Comparison of ENCODE assay signal across 14 cellular contexts in the genomic region with DNA sequence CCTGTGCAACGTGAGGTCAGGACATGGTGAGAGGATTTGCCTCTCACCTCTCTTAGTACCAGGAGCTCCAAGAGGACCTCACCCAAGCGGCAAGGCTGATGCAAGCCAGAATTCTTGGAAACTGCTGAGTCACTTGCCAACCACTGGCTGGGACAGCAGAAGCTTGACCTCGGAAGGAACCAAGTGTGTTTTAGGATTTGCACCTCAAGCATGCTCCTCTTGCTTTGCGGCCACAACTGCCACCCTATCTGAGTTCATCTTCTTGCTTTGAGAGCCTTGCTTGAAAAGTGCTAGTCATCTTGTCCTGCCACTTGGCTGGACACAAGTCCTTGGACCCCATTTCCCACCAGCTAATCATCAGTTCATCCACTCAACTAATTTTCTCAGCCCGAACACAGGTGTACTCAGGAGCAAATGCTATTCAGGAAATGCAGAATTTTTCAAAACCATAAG.
DNase-seq lines count a peak whose midpoint lies in the region; ATAC-seq and TF ChIP-seq lines count a peak whose summit lies in the region.
"Had no signal": no experiment of that assay in that cellular context is flagged by ENCODE, and none has a peak within 500 bp of the region (broad histone marks: within the 10 kb centered on the region; RNA-seq: fewer than 3 reads in every experiment).

No MANE protein-coding gene starts in this region.

- no peak overlapping the region for H3K9ac ChIP-seq in endodermal cell (ENCODE audit: extremely low read depth, low read length, poor library complexity, severe bottlenecking)

- H3K9me3 ChIP-seq in endodermal cell (ENCODE audit: control insufficient read depth, low read length) = no peaks in the 10 kb centered on the region
- H3K9me3 ChIP-seq: body of pancreas, thoracic aorta had no signal

- H3K4me3 ChIP-seq in endodermal cell (ENCODE audit: low read length) = no peak overlapping the region
- H3K4me3 ChIP-seq: body of pancreas, thoracic aorta had no signal

- H3K27me3 Mint-ChIP-seq in endodermal cell (ENCODE audit: insufficient read depth) = no peaks in the 10 kb centered on the region

- no peak for TF ChIP-seq CTCF in endodermal cell (conservative IDR thresholded peaks at IDR 0.05)

- no peak for ATAC-seq in GM18520 (IDR thresholded peaks at IDR 0.05; ENCODE audit: unreplicated experiment)
- ATAC-seq: body of pancreas, right cardiac atrium had no signal

- no peak overlapping the region for H3K27ac ChIP-seq in endodermal cell (ENCODE audit: low read depth, low read length)
- H3K27ac ChIP-seq: 22Rv1, body of pancreas, RWPE1, thoracic aorta had no signal

- DNase-seq in DMS 273 (lab: John Stamatoyannopoulos, UW; ENCODE audit: unreplicated experiment) (peak; percentile 16), DMS 273 treated with DMSO at 0.1 percent for 48 hours (lab: John Stamatoyannopoulos, UW) (no peak), NCI-H460 (ENCODE audit: extremely low read depth, low read depth) (peak; percentile 78), endodermal cell (peak; percentile 56), renal cortical epithelial cell (ENCODE audit: low read depth) (peak; percentile 75), NCI-H2029 (lab: John Stamatoyannopoulos, UW) (no peak)
- no peak for DNase-seq in activated CD8-positive, alpha-beta memory T cell treated with anti-CD3 and anti-CD28 coated beads, Interleukin-2, amount 50 U/mL, for 4 hours
- DNase-seq: activated T-cell treated with anti-CD3 and anti-CD28 coated beads, Interleukin-2, amount 50 U/mL, for 1 hour; right cardiac atrium had no signal

- no peaks in the 10 kb centered on the region for H3K9me3 Mint-ChIP-seq in endodermal cell

- no peaks in the 10 kb centered on the region for H3K36me3 Mint-ChIP-seq in endodermal cell (ENCODE audit: low read depth)

- H3K4me1 ChIP-seq in endodermal cell (ENCODE audit: control insufficient read depth, insufficient read depth, low read length) = no peaks in the 10 kb centered on the region
- H3K4me1 ChIP-seq: body of pancreas had no signal

- H3K4me3 Mint-ChIP-seq in endodermal cell = no peak overlapping the region

- peak overlapping the region; percentile 62 for H3K27ac Mint-ChIP-seq in endodermal cell

- H3K4me1 Mint-ChIP-seq in endodermal cell = peaks cover 4% of the 10 kb centered on the region

- no peaks in the 10 kb centered on the region for H3K27me3 ChIP-seq in endodermal cell (ENCODE audit: control insufficient read depth, insufficient read depth, low read length, poor library complexity, severe bottlenecking)
- H3K27me3 ChIP-seq: body of pancreas had no signal

- no peaks in the 10 kb centered on the region for H3K36me3 ChIP-seq in endodermal cell (ENCODE audit: control insufficient read depth, insufficient read depth, low read length)
- H3K36me3 ChIP-seq: thoracic aorta had no signal

- WGBS in endodermal cell (ENCODE audit: insufficient coverage in 1 of 2, insufficient read length in 1 of 2), 2 experiments = 82 to 83% methylated on average over 4 to 5 of the region's 5 CpGs

Comparison
In these comparisons a context has a peak if more than half of its experiments do, and no peak if none do; other contexts are left out.
1. DNase-seq: peak in DMS 273 (single experiment), NCI-H460 (single experiment), endodermal cell (single experiment) and renal cortical epithelial cell (single experiment); none in DMS 273 treated with DMSO at 0.1 percent for 48 hours (single experiment), activated CD8-positive, alpha-beta memory T cell treated with anti-CD3 and anti-CD28 coated beads, Interleukin-2, amount 50 U/mL, for 4 hours (single experiment) and NCI-H2029 (single experiment).